In the genomic region with DNA sequence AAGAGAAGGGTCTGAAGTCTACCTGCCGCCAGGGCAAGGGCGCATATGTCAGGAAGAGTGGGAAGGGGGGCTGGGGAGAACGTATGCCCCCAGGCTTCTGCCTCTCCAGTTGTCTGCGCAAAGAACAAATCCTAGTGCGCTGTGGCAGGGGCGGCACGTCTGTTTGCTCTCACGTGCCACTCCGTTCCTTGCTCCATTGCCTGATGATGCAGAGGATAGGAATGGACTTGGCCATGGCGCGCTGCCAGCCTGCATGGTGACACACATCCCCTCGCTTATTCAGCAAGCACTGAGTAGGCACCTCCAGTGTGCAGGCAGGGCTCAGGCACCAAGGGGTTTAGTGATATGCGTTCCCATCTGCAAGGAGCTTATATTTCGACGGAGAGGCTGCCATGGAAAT, we compare ENCODE assay signal across 2 cellular contexts.
TF ChIP-seq lines count a peak whose summit lies in the region.

No MANE protein-coding gene starts in this region.

TF ChIP-seq in IMR-90, 13 proteins besides CTCF, POLR2A, EP300 and RAD21:
- peak; percentile 96 for TF ChIP-seq BHLHE40 (IDR thresholded peaks at IDR 0.05; ENCODE audit: low read depth, low read length)
- TF ChIP-seq NFE2L2 (IDR thresholded peaks at IDR 0.05; ENCODE audit: low read depth, low read length), result no peak
- TF ChIP-seq, protein P1, sequence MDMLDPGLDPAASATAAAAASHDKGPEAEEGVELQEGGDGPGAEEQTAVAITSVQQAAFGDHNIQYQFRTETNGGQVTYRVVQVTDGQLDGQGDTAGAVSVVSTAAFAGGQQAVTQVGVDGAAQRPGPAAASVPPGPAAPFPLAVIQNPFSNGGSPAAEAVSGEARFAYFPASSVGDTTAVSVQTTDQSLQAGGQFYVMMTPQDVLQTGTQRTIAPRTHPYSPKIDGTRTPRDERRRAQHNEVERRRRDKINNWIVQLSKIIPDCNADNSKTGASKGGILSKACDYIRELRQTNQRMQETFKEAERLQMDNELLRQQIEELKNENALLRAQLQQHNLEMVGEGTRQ (IDR thresholded peaks at IDR 0.05; ENCODE audit: low read depth, low read length), result peak; percentile 15; the same call in 1 of the 2 replicates
- TF ChIP-seq CHD1 (IDR thresholded peaks at IDR 0.05; ENCODE audit: low read depth, low read length), result no peak
- TF ChIP-seq CEBPB (IDR thresholded peaks at IDR 0.05; ENCODE audit: low read depth, low read length), result peak; percentile 44; the same call in 1 of the 2 replicates
- TF ChIP-seq, protein P2, sequence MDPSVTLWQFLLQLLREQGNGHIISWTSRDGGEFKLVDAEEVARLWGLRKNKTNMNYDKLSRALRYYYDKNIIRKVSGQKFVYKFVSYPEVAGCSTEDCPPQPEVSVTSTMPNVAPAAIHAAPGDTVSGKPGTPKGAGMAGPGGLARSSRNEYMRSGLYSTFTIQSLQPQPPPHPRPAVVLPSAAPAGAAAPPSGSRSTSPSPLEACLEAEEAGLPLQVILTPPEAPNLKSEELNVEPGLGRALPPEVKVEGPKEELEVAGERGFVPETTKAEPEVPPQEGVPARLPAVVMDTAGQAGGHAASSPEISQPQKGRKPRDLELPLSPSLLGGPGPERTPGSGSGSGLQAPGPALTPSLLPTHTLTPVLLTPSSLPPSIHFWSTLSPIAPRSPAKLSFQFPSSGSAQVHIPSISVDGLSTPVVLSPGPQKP (IDR thresholded peaks at IDR 0.05; ENCODE audit: borderline replicate concordance, low read depth, low read length), result no peak
- TF ChIP-seq FOS (IDR thresholded peaks at IDR 0.05; ENCODE audit: low read depth, low read length), result no peak
- TF ChIP-seq MAZ (IDR thresholded peaks at IDR 0.05; ENCODE audit: borderline replicate concordance, low read depth, low read length), result no peak
- no peak for TF ChIP-seq MAFK (IDR thresholded peaks at IDR 0.05; ENCODE audit: low read depth, low read length)
- no peak for TF ChIP-seq SMC3 (IDR thresholded peaks at IDR 0.05; ENCODE audit: low read depth, low read length)
- no peak for TF ChIP-seq RCOR1 (IDR thresholded peaks at IDR 0.05; ENCODE audit: insufficient replicate concordance, low read length)
- no peak for TF ChIP-seq RFX5 (IDR thresholded peaks at IDR 0.05; ENCODE audit: low read depth, low read length)
- no peak for TF ChIP-seq MXI1 (IDR thresholded peaks at IDR 0.05; ENCODE audit: borderline replicate concordance, low read depth, low read length)

TF ChIP-seq in K562, 482 proteins besides CTCF, POLR2A, EP300 and RAD21:
- TF ChIP-seq, protein P3, sequence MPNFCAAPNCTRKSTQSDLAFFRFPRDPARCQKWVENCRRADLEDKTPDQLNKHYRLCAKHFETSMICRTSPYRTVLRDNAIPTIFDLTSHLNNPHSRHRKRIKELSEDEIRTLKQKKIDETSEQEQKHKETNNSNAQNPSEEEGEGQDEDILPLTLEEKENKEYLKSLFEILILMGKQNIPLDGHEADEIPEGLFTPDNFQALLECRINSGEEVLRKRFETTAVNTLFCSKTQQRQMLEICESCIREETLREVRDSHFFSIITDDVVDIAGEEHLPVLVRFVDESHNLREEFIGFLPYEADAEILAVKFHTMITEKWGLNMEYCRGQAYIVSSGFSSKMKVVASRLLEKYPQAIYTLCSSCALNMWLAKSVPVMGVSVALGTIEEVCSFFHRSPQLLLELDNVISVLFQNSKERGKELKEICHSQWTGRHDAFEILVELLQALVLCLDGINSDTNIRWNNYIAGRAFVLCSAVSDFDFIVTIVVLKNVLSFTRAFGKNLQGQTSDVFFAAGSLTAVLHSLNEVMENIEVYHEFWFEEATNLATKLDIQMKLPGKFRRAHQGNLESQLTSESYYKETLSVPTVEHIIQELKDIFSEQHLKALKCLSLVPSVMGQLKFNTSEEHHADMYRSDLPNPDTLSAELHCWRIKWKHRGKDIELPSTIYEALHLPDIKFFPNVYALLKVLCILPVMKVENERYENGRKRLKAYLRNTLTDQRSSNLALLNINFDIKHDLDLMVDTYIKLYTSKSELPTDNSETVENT (CRISPR knock-in tag; IDR thresholded peaks at IDR 0.05), result no peak
- TF ChIP-seq ARNT (IDR thresholded peaks at IDR 0.05) (no peak), ARID1B (IDR thresholded peaks at IDR 0.05) (no peak), BHLHE40 (IDR thresholded peaks at IDR 0.05; ENCODE audit: low read length) (peak; percentile 49; the same call in 1 of the 2 replicates), ZC3H8 (IDR thresholded peaks at IDR 0.05) (no peak), FOSL1 (tag; conservative IDR thresholded peaks at IDR 0.05) (no peak)
